In the genomic region with DNA sequence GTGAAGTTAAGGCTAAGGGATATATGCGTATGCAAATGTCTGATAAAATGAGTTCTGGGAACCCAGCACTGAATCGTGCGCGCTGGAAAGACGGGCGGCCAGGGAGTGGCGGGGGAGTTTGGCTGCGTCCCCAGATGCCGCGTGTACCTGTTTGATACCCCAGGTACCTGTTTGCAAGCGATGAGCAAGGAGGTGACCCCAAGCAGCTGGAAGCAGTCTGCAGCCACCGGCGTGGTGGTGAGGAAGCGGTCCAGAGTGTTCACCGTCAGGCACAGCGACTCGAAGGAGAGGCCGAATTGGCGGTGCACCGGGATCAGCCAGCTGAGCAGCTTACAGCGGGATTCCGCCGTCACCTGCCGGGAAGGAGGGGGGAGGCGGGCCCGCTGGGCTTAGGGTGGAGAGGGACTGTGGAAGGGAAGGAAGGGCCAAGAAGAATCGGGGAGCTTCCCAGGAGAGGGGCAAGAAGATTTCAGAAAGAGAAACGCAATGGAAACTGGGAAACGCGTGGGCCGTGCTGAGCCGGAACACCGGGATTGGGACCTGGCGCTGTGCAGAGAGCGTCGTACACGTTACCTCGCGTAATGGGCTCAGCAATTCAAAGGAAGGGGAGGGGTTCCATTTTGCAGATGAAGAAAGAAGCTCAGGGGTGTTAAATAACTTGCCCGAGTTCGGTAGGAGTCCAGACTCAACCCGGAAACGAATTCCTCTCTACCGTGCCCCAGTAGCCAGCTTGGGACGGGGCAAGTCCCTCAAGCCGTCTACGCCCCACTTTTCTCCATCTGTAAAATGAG, we compare ENCODE assay signal across 8 cellular contexts. TPM values are rescaled to one million over a fixed set of nuclear protein-coding genes. Genes with fewer than 3 reads are reported as not detected.
DNase-seq lines count a peak whose midpoint lies in the region; ATAC-seq, FAIRE-seq and TF ChIP-seq lines count a peak whose summit lies in the region.

No MANE protein-coding gene starts in this region.

- DNase-seq in DMS53 (lab: John Stamatoyannopoulos, UW) (peak; percentile 87), HEK293T (ENCODE audit: extremely low spot score) (peak; percentile 16), RWPE2 (ENCODE audit: low spot score) (peak; percentile 77), H1 (ENCODE audit: low read depth in 1 of 2, low spot score in 2 of 2) (peak in 1 of 2 experiments; percentile 83), NK-92 (lab: John Stamatoyannopoulos, UW; ENCODE audit: unreplicated experiment) (no peak)
- DNase-seq in activated effector memory CD4-positive, alpha-beta T cell treated with anti-CD3 and anti-CD28 coated beads, Interleukin-2, amount 50 U/mL, for 16 hours = no peak

- no peak for TF ChIP-seq RAD21 in H1 (IDR thresholded peaks at IDR 0.05 in 1 of 2, conservative IDR thresholded peaks at IDR 0.05 in 1 of 2; ENCODE audit: low read depth in 2 of 2, low read length in 2 of 2)

- H3K27me3 ChIP-seq in RWPE2 (ENCODE audit: insufficient read depth, poor library complexity, severe bottlenecking) (no peaks in the 10 kb centered on the region), H1 (replicated peaks in 1 of 4; ENCODE audit: control insufficient read depth in 3 of 4, extremely low read depth in 1 of 4, insufficient read depth in 3 of 4, low read length in 3 of 4) (peaks cover 64 to 94% (median 86%) of the 10 kb centered on the region in 4 experiments), muscle layer of duodenum (ENCODE audit: low read depth, low read length) (peaks cover 77% of the 10 kb centered on the region)

- no peak overlapping the region for H4K91ac ChIP-seq in H1 (replicated peaks; ENCODE audit: insufficient read length, low read length)

- no peak overlapping the region for H4K5ac ChIP-seq in H1 (ENCODE audit: insufficient read length, low read depth, low read length)

- no peak overlapping the region for H3K9ac ChIP-seq in H1 (replicated peaks in 1 of 4; ENCODE audit: extremely low read depth in 1 of 4, low read depth in 3 of 4, low read length in 3 of 4)

- H2BK5ac ChIP-seq in H1 (ENCODE audit: low read depth, low read length) = no peak overlapping the region

- CTCF ChIA-PET in HEK293T (lab: Yijun Ruan, JAX) (no interaction called here), H1 (lab: Charles Lee; ENCODE audit: partially characterized antibody) (interaction anchor here (0.6 to 13.6 kb wide), 12 partner anchors 9 to 837 kb away, joined by 3 to 143 read pairs (median 4); a partner anchor contains a TSS)

- H2AK5ac ChIP-seq in H1 (ENCODE audit: low read depth, low read length) = no peak overlapping the region

- H3K4me1 ChIP-seq in RWPE2 (ENCODE audit: insufficient read depth, poor library complexity, severe bottlenecking) = peaks cover 6% of the 10 kb centered on the region
- peaks cover 2 to 32% (median 17%) of the 10 kb centered on the region in 4 experiments for H3K4me1 ChIP-seq in H1 (replicated peaks in 1 of 4; ENCODE audit: control insufficient read depth in 3 of 4, insufficient read depth in 4 of 4, low read length in 3 of 4)
- peaks cover 6 to 44% of the 10 kb centered on the region in 2 donors for H3K4me1 ChIP-seq in muscle layer of duodenum (ENCODE audit: control insufficient read depth in 1 of 2, insufficient read depth in 2 of 2, low read length in 2 of 2)

- H3K14ac ChIP-seq in H1 (ENCODE audit: insufficient read length) = no peak overlapping the region

- peak; percentile 58 for ATAC-seq in RWPE2 (ENCODE audit: low read depth)
- no peak for ATAC-seq in GM21576 (IDR thresholded peaks at IDR 0.05; ENCODE audit: unreplicated experiment)

- no peaks in the 10 kb centered on the region for H3K79me2 ChIP-seq in H1 (ENCODE audit: control insufficient read depth in 1 of 2, insufficient read depth in 2 of 2, low read length in 2 of 2)

- H4K20me1 ChIP-seq in H1 (replicated peaks in 1 of 2; ENCODE audit: control insufficient read depth in 1 of 2, insufficient read depth in 2 of 2, low read length in 2 of 2) = peaks cover 5 to 24% of the 10 kb centered on the region in 2 experiments

- H3K4me3 ChIP-seq in RWPE2 (ENCODE audit: severe bottlenecking) (peak overlapping the region; percentile 61), H1 (ENCODE audit: extremely low read depth in 1 of 4, insufficient read depth in 2 of 4, low read depth in 3 of 4, low read length in 4 of 4) (peak overlapping the region; percentile 45 to 70 (median 60)), muscle layer of duodenum (ENCODE audit: low read depth in 1 of 2, low read length in 2 of 2) (peak overlapping the region; percentile 63 to 77)

- WGBS in H1 (ENCODE audit: extremely low coverage in 1 of 2, insufficient coverage in 1 of 2, insufficient read length in 1 of 2, insufficient replicate concordance in 2 of 2, low coverage in 1 of 2, low lambda C conversion rate in 2 of 2, missing lambda C conversion rate in 1 of 2), 2 experiments = 3% methylated on average over 47 of the region's 47 CpGs; no CpG with 5 or more reads in 1 of the 2 experiments

- H2BK120ac ChIP-seq in H1 (replicated peaks; ENCODE audit: low read depth, low read length) = no peak overlapping the region

- POLR2A ChIA-PET in HEK293T (lab: Yijun Ruan, JAX) = no interaction called here
- POLR2A ChIA-PET in H1 (lab: Charles Lee; ENCODE audit: partially characterized antibody) = interaction anchor here (1.0 to 3.7 kb wide), 8 partner anchors 9 to 80 kb away, joined by 3 to 21 read pairs (median 4); a partner anchor contains a TSS

- peak overlapping the region; percentile 92 to 96 for H3K4me2 ChIP-seq in H1 (ENCODE audit: insufficient read depth in 1 of 2, low read depth in 2 of 2, low read length in 2 of 2)

- no peak for FAIRE-seq in H1 (lab: Jason Lieb, UNC)

- peak overlapping the region; percentile 60 for H3K18ac ChIP-seq in H1 (ENCODE audit: extremely low read depth, low read length)

- H3K79me1 ChIP-seq in H1 (ENCODE audit: low read depth, low read length) = no peaks in the 10 kb centered on the region

- H3K36me3 ChIP-seq in RWPE2 (ENCODE audit: low read depth) = no peaks in the 10 kb centered on the region
- H3K36me3 ChIP-seq in H1 (ENCODE audit: control insufficient read depth in 2 of 4, insufficient read depth in 4 of 4, low read length in 3 of 4) = peaks cover 0 to 5% (median 0%) of the 10 kb centered on the region in 4 experiments; a peak in 2 of 8 replicates
- H3K36me3 ChIP-seq in muscle layer of duodenum (ENCODE audit: control insufficient read depth in 1 of 2, insufficient read depth in 2 of 2, low read length in 2 of 2) = no peaks in the 10 kb centered on the region

- TF ChIP-seq EP300 in H1 (IDR thresholded peaks at IDR 0.05; ENCODE audit: borderline replicate concordance in 1 of 2, low read depth in 2 of 2, low read length in 2 of 2) = no peak

- H2BK15ac ChIP-seq in H1 (ENCODE audit: low read length) = no peak overlapping the region

- H3K27ac ChIP-seq in RWPE2 (ENCODE audit: poor library complexity, severe bottlenecking) = peak overlapping the region; percentile 53
- no peak overlapping the region for H3K27ac ChIP-seq in H1 (ENCODE audit: low read depth, low read length)
- no peak overlapping the region for H3K27ac ChIP-seq in muscle layer of duodenum (ENCODE audit: low read length)

- peaks cover 21% of the 10 kb centered on the region; the same call in 1 of the 2 replicates for H3K23me2 ChIP-seq in H1 (ENCODE audit: low read depth, low read length)

- TF ChIP-seq CTCF in RWPE2 (IDR thresholded peaks at IDR 0.05; ENCODE audit: poor library complexity, severe bottlenecking) (no peak), H1 (IDR thresholded peaks at IDR 0.05; ENCODE audit: control extremely low read depth in 1 of 3, insufficient read depth in 1 of 3, low read depth in 1 of 3, low read length in 3 of 3) (no peak)

- no peak overlapping the region for H2BK20ac ChIP-seq in H1 (ENCODE audit: low read length)

- peak overlapping the region; percentile 71; the same call in 1 of the 2 replicates for H2BK12ac ChIP-seq in H1 (ENCODE audit: low read depth, low read length)

- H3K23ac ChIP-seq in H1 (ENCODE audit: insufficient read length) = no peak overlapping the region

- H2AFZ ChIP-seq in H1 (ENCODE audit: low read length) = peak overlapping the region; percentile 25; the same call in 1 of the 2 replicates

- H3K4ac ChIP-seq in H1 (replicated peaks; ENCODE audit: insufficient read length, low read depth, low read length) = no peak overlapping the region

- no peak overlapping the region for H3K56ac ChIP-seq in H1 (replicated peaks; ENCODE audit: insufficient read length, low read depth, low read length)

- peak overlapping the region; percentile 48; the same call in 1 of the 2 replicates for H4K8ac ChIP-seq in H1 (ENCODE audit: extremely low read depth, insufficient read depth, low read length)

- H3K9me3 ChIP-seq in RWPE2 (ENCODE audit: severe bottlenecking) (no peaks in the 10 kb centered on the region), H1 (ENCODE audit: insufficient read depth in 2 of 2, low read depth in 1 of 2, low read length in 1 of 2) (no peaks in the 10 kb centered on the region), muscle layer of duodenum (ENCODE audit: control insufficient read depth in 1 of 2, low read length in 2 of 2) (no peaks in the 10 kb centered on the region)

- no peak for TF ChIP-seq POLR2A in H1 (IDR thresholded peaks at IDR 0.05; ENCODE audit: control extremely low read depth in 1 of 2, low read depth in 2 of 2, low read length in 2 of 2)

RNA-seq across cellular contexts. Expression of a gene that starts 1.0 kb away (rescaled TPM):
- total RNA-seq in H1 (2021; fragmentation: NEBNext Ultra II Directional; extraction: Animal tissue kit (Norgen Biotek cat#: 25700)) = 0.27 and 0.41 TPM in 2 replicates
- 0.14 and 0.33 TPM in 2 replicates for polyA plus RNA-seq in H1 (2011; rRNA removed)
- 0.16 TPM for polyA plus RNA-seq in H1 (2011; cell fraction: cytosol; rRNA removed)
- polyA plus RNA-seq in H1 (2011; cell fraction: nucleus; rRNA removed) = 0.63 TPM
- 0.16 to 0.28 TPM (median 0.27 TPM) in 3 of 4 replicates, not detected in the other for polyA plus RNA-seq in H1 (2012, experiment 1 of 2)
- polyA plus RNA-seq in H1 (2012, experiment 2 of 2) = not detected
- polyA plus RNA-seq in H1 (2013, experiment 1 of 2) = 0.14 TPM
- 0.09 TPM for polyA plus RNA-seq in H1 (2013, experiment 2 of 2)
- polyA minus RNA-seq in H1 (2011; rRNA and poly(A)+ RNA removed) = not detected in 2 replicates
- polyA minus RNA-seq in H1 (2011; cell fraction: cytosol; rRNA and poly(A)+ RNA removed) = not detected
- not detected for polyA minus RNA-seq in H1 (2011; cell fraction: nucleus; rRNA and poly(A)+ RNA removed)

RNA-seq across cellular contexts. Expression of a gene that starts 5.3 kb away (rescaled TPM):
- total RNA-seq in H1 (2021; fragmentation: NEBNext Ultra II Directional; extraction: Animal tissue kit (Norgen Biotek cat#: 25700)) = not detected in 2 replicates
- 0.15 and 0.17 TPM in 2 replicates for polyA plus RNA-seq in H1 (2011; rRNA removed)
- polyA plus RNA-seq in H1 (2011; cell fraction: cytosol; rRNA removed) = 0.12 TPM
- polyA plus RNA-seq in H1 (2011; cell fraction: nucleus; rRNA removed) = 0.41 TPM
- polyA plus RNA-seq in H1 (2012, experiment 1 of 2) = 0.11 to 0.16 TPM (median 0.15 TPM) in 3 of 4 replicates, not detected in the other
- not detected for polyA plus RNA-seq in H1 (2012, experiment 2 of 2)
- polyA plus RNA-seq in H1 (2013, experiment 1 of 2) = not detected
- polyA plus RNA-seq in H1 (2013, experiment 2 of 2) = 0.04 TPM
- polyA minus RNA-seq in H1 (2011; rRNA and poly(A)+ RNA removed) = not detected in 2 replicates
- not detected for polyA minus RNA-seq in H1 (2011; cell fraction: cytosol; rRNA and poly(A)+ RNA removed)
- polyA minus RNA-seq in H1 (2011; cell fraction: nucleus; rRNA and poly(A)+ RNA removed) = 0.40 TPM

RNA-seq across cellular contexts. Expression of a gene that starts 59.4 kb away (rescaled TPM):
- total RNA-seq in H1 (2021; fragmentation: NEBNext Ultra II Directional; extraction: Animal tissue kit (Norgen Biotek cat#: 25700)) = not detected in 2 replicates
- 0.06 and 0.08 TPM in 2 replicates for polyA plus RNA-seq in H1 (2011; rRNA removed)
- polyA plus RNA-seq in H1 (2011; cell fraction: cytosol; rRNA removed) = 0.06 TPM
- 0.07 TPM for polyA plus RNA-seq in H1 (2011; cell fraction: nucleus; rRNA removed)
- 0.09 to 0.15 TPM in 2 of 4 replicates, not detected in the others for polyA plus RNA-seq in H1 (2012, experiment 1 of 2)
- not detected for polyA plus RNA-seq in H1 (2012, experiment 2 of 2)
- polyA plus RNA-seq in H1 (2013, experiment 1 of 2) = 0.04 TPM
- polyA plus RNA-seq in H1 (2013, experiment 2 of 2) = 0.04 TPM
- polyA minus RNA-seq in H1 (2011; rRNA and poly(A)+ RNA removed) = 0.13 and 0.15 TPM in 2 replicates
- polyA minus RNA-seq in H1 (2011; cell fraction: cytosol; rRNA and poly(A)+ RNA removed) = not detected
- polyA minus RNA-seq in H1 (2011; cell fraction: nucleus; rRNA and poly(A)+ RNA removed) = not detected

Comparison
In these comparisons a context has a peak if more than half of its experiments do, and no peak if none do; other contexts are left out.
1. DNase-seq: peak in DMS53 (single experiment), HEK293T (single experiment) and RWPE2 (single experiment); none in NK-92 (single experiment) and activated effector memory CD4-positive, alpha-beta T cell treated with anti-CD3 and anti-CD28 coated beads, Interleukin-2, amount 50 U/mL, for 16 hours (single experiment).
2. Peak in every context shown above with its lines, with median percentiles within 50 percentile points of each other: H3K4me3 ChIP-seq.